Comparison of ENCODE assay signal across 8 cellular contexts in genomic region chr7:131011976-131012375, GRCh38.
DNase-seq lines count a peak whose midpoint lies in the region; ATAC-seq and TF ChIP-seq lines count a peak whose summit lies in the region.

No MANE protein-coding gene starts in this region.

- ATAC-seq in RWPE2 (ENCODE audit: low read depth) (peak; percentile 61; the same call in 2 of the 3 replicates), psoas muscle (peak; percentile 47 to 61 (median 52)), GM21360 (IDR thresholded peaks at IDR 0.05; ENCODE audit: unreplicated experiment) (no peak)

- H3K36me3 ChIP-seq in RWPE2 (ENCODE audit: low read depth) (no peaks in the 10 kb centered on the region; the same call in 1 of the 2 replicates), endodermal cell (ENCODE audit: control insufficient read depth, insufficient read depth, low read length) (no peaks in the 10 kb centered on the region), psoas muscle (ENCODE audit: insufficient read depth in 1 of 2, low read depth in 1 of 2) (no peaks in the 10 kb centered on the region)

- peak overlapping the region; percentile 67 for H3K27ac ChIP-seq in RWPE2 (ENCODE audit: poor library complexity, severe bottlenecking)
- no peak overlapping the region for H3K27ac ChIP-seq in endodermal cell (ENCODE audit: low read depth, low read length)
- H3K27ac ChIP-seq in psoas muscle = peak overlapping the region; percentile 74

- H3K4me3 Mint-ChIP-seq in endodermal cell = no peak overlapping the region

- intact Hi-C loops in psoas muscle (cut with DNase I) = no loop called here

- TF ChIP-seq CTCF in RWPE2 (IDR thresholded peaks at IDR 0.05; ENCODE audit: poor library complexity, severe bottlenecking) (no peak), endodermal cell (conservative IDR thresholded peaks at IDR 0.05) (no peak), psoas muscle (IDR thresholded peaks at IDR 0.05) (no peak), GM13976 (IDR thresholded peaks at IDR 0.05; ENCODE audit: borderline replicate concordance, control extremely low read depth, extremely low read depth, insufficient read depth, missing control alignments) (no peak)

- H3K9ac ChIP-seq in endodermal cell (ENCODE audit: extremely low read depth, low read length, poor library complexity, severe bottlenecking) = no peak overlapping the region

- H3K27me3 ChIP-seq in RWPE2 (ENCODE audit: insufficient read depth, poor library complexity, severe bottlenecking) (no peaks in the 10 kb centered on the region), endodermal cell (ENCODE audit: control insufficient read depth, insufficient read depth, low read length, poor library complexity, severe bottlenecking) (no peaks in the 10 kb centered on the region), psoas muscle (ENCODE audit: insufficient read depth in 3 of 3, low read length in 2 of 3) (no peaks in the 10 kb centered on the region)

- 86% methylated on average over 3 to 4 of the region's 4 CpGs for WGBS in endodermal cell (ENCODE audit: insufficient coverage in 1 of 2, insufficient read length in 1 of 2), 2 experiments
- WGBS in psoas muscle, 3 donors = 16 to 33% (median 16%) methylated on average over 4 of the region's 4 CpGs

- H3K9me3 Mint-ChIP-seq in endodermal cell = no peaks in the 10 kb centered on the region

- H3K36me3 Mint-ChIP-seq in endodermal cell (ENCODE audit: low read depth) = no peaks in the 10 kb centered on the region

- peaks cover 5% of the 10 kb centered on the region for H3K4me1 Mint-ChIP-seq in endodermal cell

- H3K9me3 ChIP-seq in RWPE2 (ENCODE audit: severe bottlenecking) (no peaks in the 10 kb centered on the region), endodermal cell (ENCODE audit: control insufficient read depth, low read length) (no peaks in the 10 kb centered on the region), psoas muscle (no peaks in the 10 kb centered on the region)

- no peak overlapping the region for H3K27ac Mint-ChIP-seq in endodermal cell

- no peak overlapping the region for H3K4me3 ChIP-seq in RWPE2 (ENCODE audit: severe bottlenecking)
- H3K4me3 ChIP-seq in endodermal cell (ENCODE audit: low read length) = no peak overlapping the region
- H3K4me3 ChIP-seq in psoas muscle = no peak overlapping the region

- DNase-seq in ELR (ENCODE audit: low read depth) (peak; percentile 88), RWPE2 (ENCODE audit: low spot score) (no peak), endodermal cell (peak; percentile 6), psoas muscle (no peak), GM13976 (ENCODE audit: low spot score) (no peak), NAMALWA (ENCODE audit: low spot score) (no peak), NCI-H748 (lab: John Stamatoyannopoulos, UW; ENCODE audit: unreplicated experiment) (no peak)

- H3K4me1 ChIP-seq in RWPE2 (ENCODE audit: insufficient read depth, poor library complexity, severe bottlenecking) = peaks cover 76% of the 10 kb centered on the region
- H3K4me1 ChIP-seq in endodermal cell (ENCODE audit: control insufficient read depth, insufficient read depth, low read length) = no peaks in the 10 kb centered on the region
- peaks cover 91% of the 10 kb centered on the region for H3K4me1 ChIP-seq in psoas muscle

- in situ Hi-C loops in GM13976 (cut with MboI; ENCODE audit: low sequenced_read_pairs, unreplicated experiment) = no loop called here

- H3K27me3 Mint-ChIP-seq in endodermal cell (ENCODE audit: insufficient read depth) = no peaks in the 10 kb centered on the region

Comparison
In these comparisons a context has a peak if more than half of its experiments do, and no peak if none do; other contexts are left out.
1. DNase-seq: peak in ELR (single experiment) and endodermal cell (single experiment); none in RWPE2 (single experiment), psoas muscle (0 of 2), GM13976 (single experiment), NAMALWA (single experiment) and NCI-H748 (single experiment).